In genomic region chr6:167453082-167453446, GRCh38 we compare ENCODE assay signal across 28 cellular contexts.
"Had no signal": no experiment of that assay in that cellular context is flagged by ENCODE, and none has a peak within 500 bp of the region (broad histone marks: within the 10 kb centered on the region; RNA-seq: fewer than 3 reads in every experiment).

No MANE protein-coding gene starts in this region.

- H3K27ac ChIP-seq: colonic mucosa, epithelial cell of prostate, esophagus squamous epithelium, gastrocnemius medialis, heart right ventricle, left lung, lower lobe of right lung had no signal

- H3K4me3 Mint-ChIP-seq: dendritic cell treated with granulocyte-macrophage colony-stimulating factor and Interleukin-4, amounts not matched to agents 40 ng/mL and 50 ng/mL, for 4 days; effector memory CD8-positive, alpha-beta T cell; endodermal cell; mesothelial cell of epicardium; naive thymus-derived CD4-positive, alpha-beta T cell had no signal

- DNase-seq: colonic mucosa; cortex of kidney; effector CD8-positive, alpha-beta T cell; effector memory CD8-positive, alpha-beta T cell; endodermal cell; erythroblast; esophagus squamous epithelium; foreskin fibroblast; foreskin melanocyte; gastrocnemius medialis; glutamatergic neuron; head of caudate nucleus; heart right ventricle; hippocampal formation; left cardiac atrium; left lung; left ventricle myocardium superior; lower lobe of right lung; mesenchymal stem cell; mucosa of descending colon; naive thymus-derived CD4-positive, alpha-beta T cell had no signal

- H3K4me1 ChIP-seq: colonic mucosa, esophagus squamous epithelium, gastrocnemius medialis, heart right ventricle, left lung, lower lobe of right lung had no signal

- FAIRE-seq: endometrium, islet of Langerhans, keratinocyte had no signal

- H3K4me1 Mint-ChIP-seq: mesothelial cell of epicardium; naive thymus-derived CD4-positive, alpha-beta T cell had no signal

- H3K9me3 Mint-ChIP-seq: dendritic cell treated with granulocyte-macrophage colony-stimulating factor and Interleukin-4, amounts not matched to agents 40 ng/mL and 50 ng/mL, for 4 days; effector memory CD8-positive, alpha-beta T cell; endodermal cell; naive thymus-derived CD4-positive, alpha-beta T cell had no signal

- H3K9me3 ChIP-seq: colonic mucosa, esophagus squamous epithelium, gastrocnemius medialis, heart right ventricle, left lung, lower lobe of right lung, mucosa of descending colon had no signal

- H3K36me3 Mint-ChIP-seq: mesothelial cell of epicardium; naive thymus-derived CD4-positive, alpha-beta T cell had no signal

- H3K27me3 ChIP-seq: colonic mucosa had no signal

- ATAC-seq: effector memory CD8-positive, alpha-beta T cell; esophagus mucosa; gastrocnemius medialis; heart right ventricle; left cardiac atrium; left lung; left ventricle myocardium superior; lower lobe of right lung; mucosa of descending colon; naive thymus-derived CD4-positive, alpha-beta T cell had no signal

- H3K36me3 ChIP-seq: colonic mucosa, esophagus squamous epithelium, gastrocnemius medialis, heart right ventricle, left lung, lower lobe of right lung had no signal

- H3K27ac Mint-ChIP-seq: dendritic cell treated with granulocyte-macrophage colony-stimulating factor and Interleukin-4, amounts not matched to agents 40 ng/mL and 50 ng/mL, for 4 days; effector memory CD8-positive, alpha-beta T cell; endodermal cell; mesothelial cell of epicardium; naive thymus-derived CD4-positive, alpha-beta T cell had no signal

- H3K4me3 ChIP-seq: colonic mucosa, esophagus squamous epithelium, gastrocnemius medialis, heart right ventricle, left lung, lower lobe of right lung, mucosa of descending colon had no signal
